ENCODE assay signal across 18 cellular contexts in genomic region chr2:34401186-34401585, GRCh38.
"Had no signal": no experiment of that assay in that cellular context is flagged by ENCODE, and none has a peak within 500 bp of the region (broad histone marks: within the 10 kb centered on the region; RNA-seq: fewer than 3 reads in every experiment).

No MANE protein-coding gene starts in this region.

- ATAC-seq: activated T-helper 17 cell treated with anti-CD3 and anti-CD28 coated beads, Interleukin-2, amount 50 U/mL, for 72 hours; body of pancreas; heart right ventricle; pancreas had no signal

- H3K27ac Mint-ChIP-seq: activated B cell treated with CpG ODN at 0.5 μM for 24 hours; activated naive CD4-positive, alpha-beta T cell treated with anti-CD3 and anti-CD28 coated beads for 36 hours; activated T-helper 17 cell treated with anti-CD3 and anti-CD28 coated beads, Interleukin-2, amount 50 U/mL, for 72 hours; memory B cell; neural progenitor cell had no signal

- H3K4me3 ChIP-seq: body of pancreas, heart right ventricle, left ventricle myocardium inferior, neural progenitor cell, pancreas, thyroid gland, uterus had no signal

- H3K9me3 Mint-ChIP-seq: activated T-helper 17 cell treated with anti-CD3 and anti-CD28 coated beads, Interleukin-2, amount 50 U/mL, for 72 hours; memory B cell; neural progenitor cell had no signal

- H3K27me3 Mint-ChIP-seq: activated B cell treated with CpG ODN at 0.5 μM for 24 hours; activated T-helper 17 cell treated with anti-CD3 and anti-CD28 coated beads, Interleukin-2, amount 50 U/mL, for 72 hours; memory B cell had no signal

- H3K36me3 ChIP-seq: heart right ventricle, left ventricle myocardium inferior, neural progenitor cell, pancreas, thyroid gland, uterus had no signal

- H3K4me3 Mint-ChIP-seq: activated B cell treated with CpG ODN at 0.5 μM for 24 hours; activated naive CD4-positive, alpha-beta T cell treated with anti-CD3 and anti-CD28 coated beads for 36 hours; activated T-helper 17 cell treated with anti-CD3 and anti-CD28 coated beads, Interleukin-2, amount 50 U/mL, for 72 hours; memory B cell; neural progenitor cell had no signal

- H3K4me2 ChIP-seq: neural progenitor cell had no signal

- H3K9me3 ChIP-seq: body of pancreas, heart right ventricle, left ventricle myocardium inferior, pancreas, thyroid gland, uterus had no signal

- H3K27ac ChIP-seq: body of pancreas, heart right ventricle, left ventricle myocardium inferior, neural progenitor cell, pancreas, thyroid gland, uterus had no signal

- H2AFZ ChIP-seq: neural progenitor cell had no signal

- H3K4me1 Mint-ChIP-seq: activated B cell treated with CpG ODN at 0.5 μM for 24 hours; activated T-helper 17 cell treated with anti-CD3 and anti-CD28 coated beads, Interleukin-2, amount 50 U/mL, for 72 hours; memory B cell; neural progenitor cell had no signal

- H3K4me1 ChIP-seq: body of pancreas, heart right ventricle, left ventricle myocardium inferior, neural progenitor cell, pancreas, thyroid gland, uterus had no signal

- H3K36me3 Mint-ChIP-seq: memory B cell, neural progenitor cell had no signal

- DNase-seq: activated B cell treated with CpG ODN at 0.5 μM for 24 hours; activated CD4-positive, alpha-beta T cell treated with anti-CD3 and anti-CD28 coated beads, Interleukin-2, amount 50 U/mL, for 1 hour; activated naive CD4-positive, alpha-beta T cell treated with anti-CD3 and anti-CD28 coated beads for 36 hours; activated T-cell treated with anti-CD3 and anti-CD28 coated beads for 4 hours; body of pancreas; effector memory CD4-positive, alpha-beta T cell; heart right ventricle; islet precursor cell; left ventricle myocardium inferior; pancreas; stimulated activated CD4-positive, alpha-beta T cell treated with anti-CD3 and anti-CD28 coated beads, Interleukin-4, amount 100 ng/mL, for 4 hours; thyroid gland; uterus had no signal

- FAIRE-seq: frontal cortex, pancreas, TTC549 had no signal

- H3K27me3 ChIP-seq: body of pancreas, heart right ventricle, neural progenitor cell, pancreas, thyroid gland, uterus had no signal
